In the genomic region with DNA sequence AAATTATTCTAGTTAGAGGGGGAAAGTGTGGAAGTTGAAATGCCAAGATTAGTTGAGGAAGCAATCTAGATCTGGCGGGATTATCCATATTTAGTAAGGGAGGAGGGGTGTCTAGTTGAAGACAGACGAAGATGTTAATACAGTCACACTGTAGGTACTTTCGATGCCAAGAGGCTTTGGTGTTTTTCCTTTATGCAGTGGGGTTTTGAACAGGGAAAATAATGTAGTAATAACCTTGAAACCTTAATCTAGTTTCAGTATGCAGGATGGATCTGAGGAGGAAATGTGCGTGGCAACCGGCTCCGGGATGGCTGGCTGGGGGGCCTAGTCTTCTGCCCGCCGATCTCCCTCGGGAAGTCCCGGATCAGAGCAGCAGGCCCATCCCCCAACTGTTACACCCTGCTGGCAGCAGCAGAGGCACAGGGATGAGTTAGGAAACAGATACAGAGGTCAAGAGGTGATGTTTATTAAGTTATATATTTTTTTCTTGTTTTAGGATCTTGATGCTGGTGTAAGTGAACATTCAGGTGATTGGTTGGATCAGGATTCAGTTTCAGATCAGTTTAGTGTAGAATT, we compare ENCODE assay signal across 18 cellular contexts. TPM values are rescaled to one million over a fixed set of nuclear protein-coding genes. Genes with fewer than 3 reads are reported as not detected.
DNase-seq lines count a peak whose midpoint lies in the region; ATAC-seq and TF ChIP-seq lines count a peak whose summit lies in the region.
"Had no signal": no experiment of that assay in that cellular context is flagged by ENCODE, and none has a peak within 500 bp of the region (broad histone marks: within the 10 kb centered on the region; RNA-seq: fewer than 3 reads in every experiment).

No MANE protein-coding gene starts in this region.

- no TSS peak for BruUV-seq in MCF 10A (replicated peaks; lab: Mats Ljungman, UMichigan)

- DNase-seq in NCI-H2171 treated with DMSO at 0.1 percent for 48 hours (lab: John Stamatoyannopoulos, UW) (peak; percentile 19), NCI-H2171 (lab: John Stamatoyannopoulos, UW) (no peak), neural progenitor cell (ENCODE audit: low spot score) (peak; percentile 15), MCF 10A (ENCODE audit: unreplicated experiment) (no peak)
- DNase-seq in stimulated activated naive CD4-positive, alpha-beta T cell (lab: John Stamatoyannopoulos, UW) = no peak
- DNase-seq: activated CD8-positive, alpha-beta memory T cell treated with anti-CD3 and anti-CD28 coated beads, Interleukin-2, amount 50 U/mL, for 48 hours; GDM1; islet precursor cell; NCI-H146; NCI-H510A; pancreas; PC-9; T-cell had no signal

- H3K4me1 ChIP-seq in neural progenitor cell = peaks cover 6% of the 10 kb centered on the region
- H3K4me1 ChIP-seq: pancreas had no signal

- no peaks in the 10 kb centered on the region for H3K9me3 ChIP-seq in neural progenitor cell (ENCODE audit: low read depth)
- H3K9me3 ChIP-seq: pancreas had no signal

- no peak for ATAC-seq in GM21619 (IDR thresholded peaks at IDR 0.05; ENCODE audit: unreplicated experiment)
- ATAC-seq: T-cell, WTC11 had no signal

- H3K9ac ChIP-seq in neural progenitor cell = no peak overlapping the region

- peaks cover 78% of the 10 kb centered on the region for H3K36me3 Mint-ChIP-seq in brain
- peaks cover 24% of the 10 kb centered on the region for H3K36me3 Mint-ChIP-seq in neural progenitor cell
- H3K36me3 Mint-ChIP-seq in MCF 10A (ENCODE audit: insufficient read depth, unreplicated experiment) = peaks cover 100% of the 10 kb centered on the region

- peaks cover 7% of the 10 kb centered on the region for H3K79me2 ChIP-seq in neural progenitor cell (ENCODE audit: low read depth)

- peak overlapping the region in 3 of 5 experiments; percentile 31 to 85 (median 84) for H3K27ac Mint-ChIP-seq in brain
- H3K27ac Mint-ChIP-seq in neural progenitor cell = no peak overlapping the region
- no peak overlapping the region for H3K27ac Mint-ChIP-seq in MCF 10A (ENCODE audit: low read depth, unreplicated experiment)
- H3K27ac Mint-ChIP-seq: WTC11 had no signal

- H3K4me2 ChIP-seq in neural progenitor cell = no peak overlapping the region
- H3K4me2 ChIP-seq: PC-9 had no signal

- H3K27me3 ChIP-seq in neural progenitor cell = no peaks in the 10 kb centered on the region
- H3K27me3 ChIP-seq: pancreas had no signal

- CTCF ChIA-PET in MCF 10A (lab: Yijun Ruan, JAX) = no interaction called here

- H3F3A ChIP-seq in neural progenitor cell (ENCODE audit: low read depth) = peaks cover 7% of the 10 kb centered on the region

- H3K4me3 Mint-ChIP-seq in brain (no peak overlapping the region), neural progenitor cell (no peak overlapping the region), MCF 10A (ENCODE audit: unreplicated experiment) (no peak overlapping the region)
- H3K4me3 Mint-ChIP-seq: T-cell, WTC11 had no signal

- H2AFZ ChIP-seq in neural progenitor cell (replicated peaks) = no peak overlapping the region
- H2AFZ ChIP-seq: PC-9 had no signal

- H3K27ac ChIP-seq in neural progenitor cell = no peak overlapping the region
- H3K27ac ChIP-seq: epithelial cell of prostate, pancreas, PC-9 had no signal

- H3K27me3 Mint-ChIP-seq in brain (no peaks in the 10 kb centered on the region), neural progenitor cell (ENCODE audit: insufficient read depth, low read depth) (no peaks in the 10 kb centered on the region), MCF 10A (ENCODE audit: insufficient read depth, unreplicated experiment) (no peaks in the 10 kb centered on the region)
- H3K27me3 Mint-ChIP-seq: T-cell had no signal

- TF ChIP-seq POLR2A in GM19099 (IDR thresholded peaks at IDR 0.05; ENCODE audit: extremely low read depth, insufficient read length, low read depth) = peak; percentile 25

- peaks cover 28% of the 10 kb centered on the region for H3K36me3 ChIP-seq in neural progenitor cell

- H3K4me1 Mint-ChIP-seq in brain (peaks cover 10% of the 10 kb centered on the region), neural progenitor cell (peaks cover 3% of the 10 kb centered on the region), MCF 10A (ENCODE audit: insufficient read depth, unreplicated experiment) (peaks cover 8% of the 10 kb centered on the region)

- no peak overlapping the region for H3K4me3 ChIP-seq in neural progenitor cell
- H3K4me3 ChIP-seq: pancreas, PC-9 had no signal

- TF ChIP-seq CTCF in brain (conservative IDR thresholded peaks at IDR 0.05) = no peak
- TF ChIP-seq CTCF in neural progenitor cell (IDR thresholded peaks at IDR 0.05) = no peak
- TF ChIP-seq CTCF in MCF 10A (IDR thresholded peaks at IDR 0.05; ENCODE audit: unreplicated experiment) = no peak

- intact Hi-C loops in MCF 10A (cut with micrococcal nuclease) = no loop called here

- POLR2A ChIA-PET in MCF 10A (lab: Yijun Ruan, JAX) = interaction anchor here (1.4 kb wide), 1 partner anchor 8 kb away, joined by 5 read pairs; no protein-coding TSS in a partner anchor

- H4K20me1 ChIP-seq in neural progenitor cell (ENCODE audit: low read depth) = peaks cover 5% of the 10 kb centered on the region

- no peaks in the 10 kb centered on the region for H3K9me3 Mint-ChIP-seq in brain
- no peaks in the 10 kb centered on the region for H3K9me3 Mint-ChIP-seq in neural progenitor cell
- H3K9me3 Mint-ChIP-seq in MCF 10A (ENCODE audit: unreplicated experiment) = no peaks in the 10 kb centered on the region
- H3K9me3 Mint-ChIP-seq: T-cell, WTC11 had no signal

RNA-seq across cellular contexts. Expression of a gene that starts 27.4 kb away (rescaled TPM):
- 16.4 TPM for polyA plus RNA-seq in brain (ENCODE audit: insufficient read depth, low read depth, low replicate concordance)
- total RNA-seq in neural progenitor cell (ENCODE audit: low replicate concordance) = 47.7 and 93.8 TPM in 2 replicates
- 353 and 383 TPM in 2 replicates for total RNA-seq in MCF 10A (2022)

Comparison
In these comparisons a context has a peak if more than half of its experiments do, and no peak if none do; other contexts are left out.
1. DNase-seq: peak in NCI-H2171 treated with DMSO at 0.1 percent for 48 hours (single experiment) and neural progenitor cell (single experiment); none in NCI-H2171 (single experiment), stimulated activated naive CD4-positive, alpha-beta T cell (0 of 6) and MCF 10A (single experiment).
2. H3K27ac Mint-ChIP-seq: peak in brain (3 of 5); none in neural progenitor cell (single experiment) and MCF 10A (single experiment).